Comparison of ENCODE assay signal across 1 cellular context in the genomic region with DNA sequence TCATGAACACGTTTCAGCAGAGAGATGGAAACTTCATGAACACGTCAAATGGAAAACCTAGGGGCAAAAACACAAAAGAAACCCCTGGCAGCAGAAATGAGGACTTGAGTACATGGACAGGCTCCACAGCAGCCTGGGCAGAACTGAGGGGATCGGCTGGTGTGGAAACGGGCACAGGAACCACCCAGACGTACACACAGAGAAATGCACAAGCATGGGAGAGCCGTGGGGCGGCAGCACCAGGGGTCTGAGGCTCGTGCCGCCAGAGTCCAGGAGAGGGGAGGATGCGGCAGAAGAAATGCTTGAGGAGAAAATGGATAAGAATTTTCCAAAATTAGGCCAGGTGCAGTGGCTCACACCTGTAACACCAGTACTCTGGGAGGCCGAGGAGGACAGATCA.
TF ChIP-seq lines count a peak whose summit lies in the region.

No MANE protein-coding gene starts in this region.

TF ChIP-seq in H1, 55 proteins besides CTCF, POLR2A, EP300 and RAD21 (continued from another document):
- TF ChIP-seq SIN3A (conservative IDR thresholded peaks at IDR 0.05 in 1 of 2, IDR thresholded peaks at IDR 0.05 in 1 of 2; ENCODE audit: low read depth in 1 of 2, low read length in 2 of 2) (no peak), NRF1 (IDR thresholded peaks at IDR 0.05; ENCODE audit: low read depth, low read length) (no peak), RNF2 (IDR thresholded peaks at IDR 0.05; ENCODE audit: borderline replicate concordance, low read depth, low read length, missing control alignments, poor library complexity, severe bottlenecking) (no peak), RXRA (IDR thresholded peaks at IDR 0.05; ENCODE audit: insufficient read depth, low read depth, low read length) (no peak), JUND (IDR thresholded peaks at IDR 0.05; ENCODE audit: low read length) (no peak), MAFK (IDR thresholded peaks at IDR 0.05; ENCODE audit: low read depth, low read length) (no peak)
TF ChIP-seq in H1: peak in this region for 0.
